26 cellular contexts compared by ENCODE assay signal in genomic region chr17:83025636-83026280, GRCh38. TPM values are rescaled to one million over a fixed set of nuclear protein-coding genes. Genes with fewer than 3 reads are reported as not detected.
DNase-seq lines count a peak whose midpoint lies in the region; ATAC-seq and TF ChIP-seq lines count a peak whose summit lies in the region.
"Had no signal": no experiment of that assay in that cellular context is flagged by ENCODE, and none has a peak within 500 bp of the region (broad histone marks: within the 10 kb centered on the region; RNA-seq: fewer than 3 reads in every experiment).

No MANE protein-coding gene starts in this region.

- peaks cover 2 to 32% of the 10 kb centered on the region in 2 donors for H3K36me3 ChIP-seq in neuronal stem cell (replicated peaks in 1 of 2; ENCODE audit: control insufficient read depth in 2 of 2, insufficient read depth in 2 of 2, low read length in 2 of 2)
- H3K36me3 ChIP-seq: colonic mucosa, HAP-1, prostate gland, transverse colon had no signal

- no peak overlapping the region for H2AFZ ChIP-seq in neuronal stem cell (ENCODE audit: low read length)

- H3K14ac ChIP-seq in neuronal stem cell (ENCODE audit: low read length) = no peak overlapping the region

- H3K4me3 ChIP-seq in coronary artery (no peak overlapping the region), neuronal stem cell (ENCODE audit: low read length in 2 of 2) (no peak overlapping the region)
- H3K4me3 ChIP-seq: BLaER1, colonic mucosa, esophagus muscularis mucosa, HAP-1, heart left ventricle, lung, mucosa of descending colon, prostate gland, transverse colon had no signal

- H2AK5ac ChIP-seq in neuronal stem cell (ENCODE audit: low read depth, low read length) = no peak overlapping the region

- no peak overlapping the region for H3K4me2 ChIP-seq in neuronal stem cell (ENCODE audit: insufficient read depth, low read length, poor library complexity, severe bottlenecking)
- H3K4me2 ChIP-seq: BLaER1, KMS-11 had no signal

- H3K9me3 Mint-ChIP-seq in stimulated activated naive CD8-positive, alpha-beta T cell treated with anti-CD3 and anti-CD28 coated beads, Interleukin-15, Interleukin-2, amounts not matched to agents 100 ng/mL and 50 ng/mL, for 24 hours = no peaks in the 10 kb centered on the region

- peaks cover 1% of the 10 kb centered on the region for H3K79me1 ChIP-seq in neuronal stem cell (ENCODE audit: low read depth, low read length)

- H3K23ac ChIP-seq in neuronal stem cell (ENCODE audit: low read depth, low read length, poor library complexity) = no peak overlapping the region

- peak overlapping the region; percentile 24 for H3K27ac Mint-ChIP-seq in stimulated activated naive CD8-positive, alpha-beta T cell treated with anti-CD3 and anti-CD28 coated beads, Interleukin-15, Interleukin-2, amounts not matched to agents 100 ng/mL and 50 ng/mL, for 24 hours

- no CpG with 5 or more reads among the region's 31 CpGs for WGBS in neuronal stem cell (ENCODE audit: extremely low coverage in 2 of 2, insufficient read length in 2 of 2, insufficient replicate concordance in 1 of 2), 2 donors

- H3K36me3 Mint-ChIP-seq in stimulated activated naive CD8-positive, alpha-beta T cell treated with anti-CD3 and anti-CD28 coated beads, Interleukin-15, Interleukin-2, amounts not matched to agents 100 ng/mL and 50 ng/mL, for 24 hours (ENCODE audit: low read depth) = peaks cover 14% of the 10 kb centered on the region

- H3K27me3 ChIP-seq in neuronal stem cell (ENCODE audit: control insufficient read depth in 3 of 3, insufficient read depth in 3 of 3, low read depth in 1 of 3, low read length in 3 of 3) = no peaks in the 10 kb centered on the region
- H3K27me3 ChIP-seq: BLaER1, colonic mucosa, esophagus muscularis mucosa, heart left ventricle, transverse colon had no signal

- no peak overlapping the region for H3K9ac ChIP-seq in neuronal stem cell (ENCODE audit: low read depth, low read length, poor library complexity)
- H3K9ac ChIP-seq: BLaER1, KMS-11 had no signal

- peaks cover 31% of the 10 kb centered on the region for H3K4me1 Mint-ChIP-seq in stimulated activated naive CD8-positive, alpha-beta T cell treated with anti-CD3 and anti-CD28 coated beads, Interleukin-15, Interleukin-2, amounts not matched to agents 100 ng/mL and 50 ng/mL, for 24 hours (ENCODE audit: low read depth)

- no peaks in the 10 kb centered on the region for H3K27me3 Mint-ChIP-seq in stimulated activated naive CD8-positive, alpha-beta T cell treated with anti-CD3 and anti-CD28 coated beads, Interleukin-15, Interleukin-2, amounts not matched to agents 100 ng/mL and 50 ng/mL, for 24 hours

- peak overlapping the region; percentile 66 for H3K4ac ChIP-seq in neuronal stem cell (ENCODE audit: low read length)

- H4K91ac ChIP-seq in neuronal stem cell (ENCODE audit: low read depth, low read length, poor library complexity) = no peak overlapping the region

- no peak for ATAC-seq in stimulated activated naive CD8-positive, alpha-beta T cell treated with anti-CD3 and anti-CD28 coated beads, Interleukin-15, Interleukin-2, amounts not matched to agents 100 U/mL and 50 U/mL, for 24 hours
- no peak for ATAC-seq in HG02759 (IDR thresholded peaks at IDR 0.05; ENCODE audit: unreplicated experiment)
- ATAC-seq: foreskin keratinocyte, heart left ventricle, mucosa of descending colon had no signal

- no peak overlapping the region for H3K18ac ChIP-seq in neuronal stem cell (ENCODE audit: low read length)

- H3K27ac ChIP-seq in coronary artery = no peak overlapping the region
- H3K27ac ChIP-seq in neuronal stem cell (replicated peaks; ENCODE audit: low read length) = no peak overlapping the region
- H3K27ac ChIP-seq: BLaER1, colonic mucosa, esophagus muscularis mucosa, foreskin keratinocyte, heart left ventricle, KMS-11, prostate gland, transverse colon had no signal

- H3K4me1 ChIP-seq in neuronal stem cell (ENCODE audit: control insufficient read depth in 2 of 2, insufficient read depth in 1 of 2, low read depth in 1 of 2, low read length in 2 of 2) = peaks cover 2 to 3% of the 10 kb centered on the region in 2 donors
- H3K4me1 ChIP-seq: colonic mucosa, esophagus muscularis mucosa, foreskin keratinocyte, HAP-1, heart left ventricle, prostate gland, transverse colon had no signal

- no peak overlapping the region for H4K8ac ChIP-seq in neuronal stem cell (ENCODE audit: low read depth, low read length)

- H2BK12ac ChIP-seq in neuronal stem cell (ENCODE audit: low read length) = no peak overlapping the region

- H2BK120ac ChIP-seq in neuronal stem cell (ENCODE audit: low read depth, low read length) = no peak overlapping the region

- peaks cover 0 to 5% of the 10 kb centered on the region in 2 donors for H3K9me3 ChIP-seq in neuronal stem cell (replicated peaks in 1 of 2; ENCODE audit: control insufficient read depth in 2 of 2, insufficient read depth in 1 of 2, low read depth in 1 of 2, low read length in 2 of 2)
- H3K9me3 ChIP-seq: BLaER1, colonic mucosa, esophagus muscularis mucosa, HAP-1, heart left ventricle, mucosa of descending colon, prostate gland, transverse colon had no signal

- DNase-seq in stimulated activated naive CD8-positive, alpha-beta T cell treated with anti-CD3 and anti-CD28 coated beads, Interleukin-15, Interleukin-2, amounts not matched to agents 100 U/mL and 50 U/mL, for 24 hours = no peak
- DNase-seq in coronary artery (ENCODE audit: low spot score) = peak; percentile 41
- DNase-seq in neuronal stem cell (ENCODE audit: low spot score) = no peak
- DNase-seq in SW 1271 (lab: John Stamatoyannopoulos, UW) = no peak
- DNase-seq in NCI-H1105 (lab: John Stamatoyannopoulos, UW) = no peak
- DNase-seq: activated CD4-positive, CD25-positive, alpha-beta regulatory T cell treated with anti-CD3 and anti-CD28 coated beads, Interleukin-2, amount 50 U/mL, for 72 hours; activated naive CD4-positive, alpha-beta T cell treated with Interleukin-2 at 50 U/mL for 16 hours; amygdala; Calu3; DND-41; foreskin keratinocyte; heart left ventricle; kidney glomerular epithelial cell; mucosa of descending colon; NCI-H446 treated with DMSO at 0.1 percent for 48 hours; NCI-H82; transverse colon had no signal

- H2BK5ac ChIP-seq in neuronal stem cell (ENCODE audit: low read length) = no peak overlapping the region

- H2BK15ac ChIP-seq in neuronal stem cell (ENCODE audit: low read length) = no peak overlapping the region

- TF ChIP-seq CTCF in coronary artery (IDR thresholded peaks at IDR 0.05) = no peak

- no peak overlapping the region for H3K4me3 Mint-ChIP-seq in stimulated activated naive CD8-positive, alpha-beta T cell treated with anti-CD3 and anti-CD28 coated beads, Interleukin-15, Interleukin-2, amounts not matched to agents 100 ng/mL and 50 ng/mL, for 24 hours

RNA-seq across cellular contexts. Expression of gene METRNL, which starts 53.7 kb away (rescaled TPM):
- 12.8 TPM for polyA plus RNA-seq in neuronal stem cell (2013, experiment 1 of 2)
- polyA plus RNA-seq in neuronal stem cell (2013, experiment 2 of 2) = 14.7 TPM
